Comparison of ENCODE assay signal across 25 cellular contexts in the genomic region with DNA sequence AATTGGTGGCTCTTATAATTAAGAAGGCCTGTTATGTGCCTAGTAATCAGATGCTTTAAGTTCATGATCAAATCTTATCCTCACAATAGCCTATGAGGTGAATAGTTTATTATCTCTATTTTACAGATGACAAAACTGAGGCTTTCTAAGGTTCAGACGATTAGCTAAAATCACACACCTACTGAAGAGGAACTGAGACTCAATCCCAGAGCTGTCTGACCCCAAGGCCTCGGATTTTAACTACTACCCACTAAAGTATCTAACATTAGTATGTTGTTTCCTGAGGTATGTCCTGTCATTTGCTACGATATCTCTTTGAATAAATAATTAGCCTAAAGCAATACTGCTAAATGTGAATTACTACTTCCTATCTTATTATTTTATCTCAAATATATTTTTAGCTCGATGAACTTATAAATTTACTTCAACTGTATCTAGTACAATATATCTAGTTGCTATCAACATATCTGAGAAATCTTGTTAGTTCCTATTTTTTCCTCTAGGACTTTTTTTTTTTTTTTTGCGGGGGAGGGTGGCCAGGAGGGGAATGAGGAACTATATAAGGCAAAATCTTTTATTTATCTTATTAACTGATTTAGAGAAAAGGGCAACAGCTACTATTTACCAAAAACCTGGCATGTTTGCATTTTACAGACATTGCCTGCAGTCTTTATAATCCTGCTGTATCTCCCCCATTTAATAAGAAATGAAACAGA.
DNase-seq lines count a peak whose midpoint lies in the region; ATAC-seq, FAIRE-seq and TF ChIP-seq lines count a peak whose summit lies in the region.
"Had no signal": no experiment of that assay in that cellular context is flagged by ENCODE, and none has a peak within 500 bp of the region (broad histone marks: within the 10 kb centered on the region; RNA-seq: fewer than 3 reads in every experiment).

No MANE protein-coding gene starts in this region.

- peaks cover 34 to 91% (median 73%) of the 10 kb centered on the region in 7 donors for H3K4me1 Mint-ChIP-seq in naive thymus-derived CD4-positive, alpha-beta T cell
- H3K4me1 Mint-ChIP-seq: memory B cell, nephron had no signal

- intact Hi-C loops in naive thymus-derived CD4-positive, alpha-beta T cell (cut with micrococcal nuclease) = loop anchor here (10.0 kb wide), 2 partner anchors 318 to 748 kb away; no protein-coding TSS in a partner anchor
- intact Hi-C loops in spleen (cut with DNase I; ENCODE audit: low total_unique reads) = no loop called here

- peaks cover 0 to 44% (median 22%) of the 10 kb centered on the region in 11 donors for H3K9me3 Mint-ChIP-seq in naive thymus-derived CD4-positive, alpha-beta T cell
- H3K9me3 Mint-ChIP-seq: H9; memory B cell; stimulated activated effector memory CD8-positive, alpha-beta T cell treated with anti-CD3 and anti-CD28 coated beads, Interleukin-12 subunit alpha, Interleukin-12 subunit beta, amount 100 ng/mL, for 72 hours had no signal

- H3K27me3 ChIP-seq in naive thymus-derived CD4-positive, alpha-beta T cell (ENCODE audit: control insufficient read depth in 2 of 2, insufficient read depth in 2 of 2, low read length in 2 of 2) = no peaks in the 10 kb centered on the region
- no peaks in the 10 kb centered on the region for H3K27me3 ChIP-seq in spleen (replicated peaks in 1 of 7)
- H3K27me3 ChIP-seq: adrenal gland, BE2C, tibial nerve had no signal

- H3K27ac ChIP-seq in naive thymus-derived CD4-positive, alpha-beta T cell (ENCODE audit: low read depth, low read length) = peak overlapping the region; percentile 12
- no peak overlapping the region for H3K27ac ChIP-seq in spleen
- H3K27ac ChIP-seq: adrenal gland, prostate gland, tibial nerve, WERI-Rb-1 had no signal

- no peak for TF ChIP-seq CTCF in spleen (IDR thresholded peaks at IDR 0.05 in 8 of 11, conservative IDR thresholded peaks at IDR 0.05 in 3 of 11)

- peaks cover 15 to 44% of the 10 kb centered on the region in 2 donors for H3K4me1 ChIP-seq in naive thymus-derived CD4-positive, alpha-beta T cell (ENCODE audit: control insufficient read depth in 2 of 2, insufficient read depth in 2 of 2, low read length in 2 of 2)
- H3K4me1 ChIP-seq in spleen = peaks cover 0 to 35% (median 6%) of the 10 kb centered on the region in 6 donors
- H3K4me1 ChIP-seq: BE2C had no signal

- ATAC-seq in GM21447 (IDR thresholded peaks at IDR 0.05; ENCODE audit: unreplicated experiment) = peak; percentile 47
- peak; percentile 31 for ATAC-seq in HG03039 (IDR thresholded peaks at IDR 0.05; ENCODE audit: unreplicated experiment)
- no peak for ATAC-seq in naive thymus-derived CD4-positive, alpha-beta T cell
- ATAC-seq in GM19328 (IDR thresholded peaks at IDR 0.05; ENCODE audit: unreplicated experiment) = no peak
- ATAC-seq: activated CD8-positive, alpha-beta T cell treated with anti-CD3 and anti-CD28 coated beads, Interleukin-2, amount 10 ng/mL, durations not matched to agents 7 days and 5 days had no signal

- WGBS in spleen, 5 donors = 39 to 54% (median 43%) methylated on average over 5 of the region's 5 CpGs

- H3K4me3 Mint-ChIP-seq in naive thymus-derived CD4-positive, alpha-beta T cell = peak overlapping the region in 4 of 10 donors; percentile 11 to 89 (median 48)
- H3K4me3 Mint-ChIP-seq: activated CD8-positive, alpha-beta T cell treated with anti-CD3 and anti-CD28 coated beads, Interleukin-2, amount 10 ng/mL, durations not matched to agents 7 days and 5 days; H9; memory B cell; nephron; stimulated activated effector memory CD8-positive, alpha-beta T cell treated with anti-CD3 and anti-CD28 coated beads, Interleukin-12 subunit alpha, Interleukin-12 subunit beta, amount 100 ng/mL, for 72 hours had no signal

- no peak overlapping the region for H3K4me3 ChIP-seq in naive thymus-derived CD4-positive, alpha-beta T cell (ENCODE audit: low read length)
- no peak overlapping the region for H3K4me3 ChIP-seq in spleen
- H3K4me3 ChIP-seq: adrenal gland, prostate gland, tibial nerve had no signal

- H3K27ac Mint-ChIP-seq in naive thymus-derived CD4-positive, alpha-beta T cell = peak overlapping the region in 8 of 9 donors; percentile 57 to 95 (median 86)
- H3K27ac Mint-ChIP-seq: activated CD8-positive, alpha-beta T cell treated with anti-CD3 and anti-CD28 coated beads, Interleukin-2, amount 10 ng/mL, durations not matched to agents 7 days and 5 days; H9; nephron; stimulated activated effector memory CD8-positive, alpha-beta T cell treated with anti-CD3 and anti-CD28 coated beads, Interleukin-12 subunit alpha, Interleukin-12 subunit beta, amount 100 ng/mL, for 72 hours had no signal

- H3K27me3 Mint-ChIP-seq in naive thymus-derived CD4-positive, alpha-beta T cell = no peaks in the 10 kb centered on the region
- H3K27me3 Mint-ChIP-seq: activated T-helper 17 cell treated with anti-CD3 and anti-CD28 coated beads, Interleukin-2, amount 50 U/mL, for 72 hours; memory B cell had no signal

- CTCF ChIA-PET in naive thymus-derived CD4-positive, alpha-beta T cell (lab: Charles Lee) = interaction anchor here (1.7 kb wide), 1 partner anchor 9 kb away, joined by 5 read pairs; no protein-coding TSS in a partner anchor

- FAIRE-seq in GM18507 (lab: Jason Lieb, UNC) (peak; percentile 46), H54 (lab: Jason Lieb, UNC) (no peak)
- FAIRE-seq: small intestine had no signal

- DNase-seq in GM18507 (ENCODE audit: extremely low spot score, insufficient read length, low read depth) (no peak), H54 (ENCODE audit: insufficient read length, low spot score) (no peak), spleen (no peak)
- no peak for DNase-seq in naive thymus-derived CD4-positive, alpha-beta T cell
- DNase-seq: activated CD8-positive, alpha-beta T cell treated with anti-CD3 and anti-CD28 coated beads, Interleukin-2, amount 10 ng/mL, durations not matched to agents 7 days and 5 days; adrenal gland; BE2C; caudate nucleus; DMS53; H9; islet precursor cell; NCI-H1436 treated with DMSO at 0.1 percent for 48 hours; NCI-H2227 treated with DMSO at 0.1 percent for 48 hours; small intestine; T-helper 1 cell; WERI-Rb-1 had no signal

- TF ChIP-seq POLR2A in H54 (IDR thresholded peaks at IDR 0.05; ENCODE audit: low read depth, low read length) (no peak), spleen (IDR thresholded peaks at IDR 0.05) (no peak)

- H3K9me3 ChIP-seq in naive thymus-derived CD4-positive, alpha-beta T cell (ENCODE audit: control insufficient read depth in 2 of 3, low read length in 3 of 3) = peaks cover 0 to 9% (median 5%) of the 10 kb centered on the region in 3 experiments
- H3K9me3 ChIP-seq in spleen = no peaks in the 10 kb centered on the region
- H3K9me3 ChIP-seq: adrenal gland, BE2C, prostate gland, tibial nerve had no signal

- no peaks in the 10 kb centered on the region for H3K36me3 ChIP-seq in naive thymus-derived CD4-positive, alpha-beta T cell (ENCODE audit: control insufficient read depth in 2 of 3, insufficient read depth in 3 of 3, low read length in 3 of 3)
- H3K36me3 ChIP-seq in spleen = peaks cover 0 to 13% (median 1%) of the 10 kb centered on the region in 6 donors
- H3K36me3 ChIP-seq: adrenal gland, prostate gland, tibial nerve, WERI-Rb-1 had no signal

- POLR2A ChIA-PET in naive thymus-derived CD4-positive, alpha-beta T cell (lab: Charles Lee) = interaction anchor here (0.6 kb wide), 1 partner anchor 198 kb away, joined by 6 read pairs; no protein-coding TSS in a partner anchor

- peaks cover 14 to 39% (median 36%) of the 10 kb centered on the region in 5 donors for H3K36me3 Mint-ChIP-seq in naive thymus-derived CD4-positive, alpha-beta T cell
- H3K36me3 Mint-ChIP-seq: stimulated activated effector memory CD8-positive, alpha-beta T cell treated with anti-CD3 and anti-CD28 coated beads, Interleukin-12 subunit alpha, Interleukin-12 subunit beta, amount 100 ng/mL, for 72 hours had no signal

Comparison
In these comparisons a context has a peak if more than half of its experiments do, and no peak if none do; other contexts are left out.
1. ATAC-seq: peak in GM21447 (single experiment) and HG03039 (single experiment); none in naive thymus-derived CD4-positive, alpha-beta T cell (single experiment) and GM19328 (single experiment).